In genomic region chr15:53539878-53540277, GRCh38 we compare ENCODE assay signal across 22 cellular contexts.
A peak's percentile ranks its signal among the peaks of the same experiment; 100 is the strongest.
DNase-seq lines count a peak whose midpoint lies in the region; ATAC-seq, FAIRE-seq and TF ChIP-seq lines count a peak whose summit lies in the region.
"Had no signal": no experiment of that assay in that cellular context is flagged by ENCODE, and none has a peak within 500 bp of the region (broad histone marks: within the 10 kb centered on the region; RNA-seq: fewer than 3 reads in every experiment).

No MANE protein-coding gene starts in this region.

- H3K9me3 ChIP-seq in ES-I3 (ENCODE audit: control insufficient read depth, insufficient read depth, low read length) (no peaks in the 10 kb centered on the region), HUES6 (ENCODE audit: control insufficient read depth, insufficient read depth, low read depth, low read length) (no peaks in the 10 kb centered on the region)

- peaks cover 18% of the 10 kb centered on the region for H3K9me3 Mint-ChIP-seq in progenitor cell of endocrine pancreas (ENCODE audit: low read depth)
- peaks cover 5% of the 10 kb centered on the region for H3K9me3 Mint-ChIP-seq in activated T-helper 17 cell treated with anti-CD3 and anti-CD28 coated beads, Interleukin-2, amount 50 U/mL, for 72 hours

- no peak for FAIRE-seq in bronchial epithelial cell (lab: Jason Lieb, UNC)

- peak overlapping the region; percentile 25; the same call in 1 of the 2 replicates for H3K27ac ChIP-seq in HUES6 (ENCODE audit: low read depth, low read length)
- H3K27ac ChIP-seq: KMS-11, PC-9, SK-N-MC had no signal

- H3K27me3 Mint-ChIP-seq in progenitor cell of endocrine pancreas = no peaks in the 10 kb centered on the region
- peaks cover 3% of the 10 kb centered on the region for H3K27me3 Mint-ChIP-seq in activated T-helper 17 cell treated with anti-CD3 and anti-CD28 coated beads, Interleukin-2, amount 50 U/mL, for 72 hours
- H3K27me3 Mint-ChIP-seq: B cell; CD4-positive, CD25-positive, alpha-beta regulatory T cell had no signal

- no peaks in the 10 kb centered on the region for H3K4me1 ChIP-seq in ES-I3 (ENCODE audit: insufficient read depth, low read length)
- peaks cover 7% of the 10 kb centered on the region; the same call in 1 of the 2 replicates for H3K4me1 ChIP-seq in HUES6 (ENCODE audit: control insufficient read depth, insufficient read depth, low read length)

- ATAC-seq in activated CD4-positive, CD25-positive, alpha-beta regulatory T cell treated with anti-CD3 and anti-CD28 coated beads, Interleukin-2, amount 50 U/mL, for 24 hours = no peak
- ATAC-seq in activated T-helper 17 cell treated with anti-CD3 and anti-CD28 coated beads, Interleukin-2, amount 50 U/mL, for 72 hours (replicated peaks) = no peak
- no peak for ATAC-seq in sciatic nerve
- ATAC-seq: GM23338 had no signal

- H3K36me3 ChIP-seq in ES-I3 (ENCODE audit: insufficient read depth, low read length) (no peaks in the 10 kb centered on the region), HUES6 (ENCODE audit: control insufficient read depth, insufficient read depth, low read length) (no peaks in the 10 kb centered on the region), bronchial epithelial cell (ENCODE audit: control insufficient read depth, insufficient read depth, low read length) (no peaks in the 10 kb centered on the region)

- H3K4me1 Mint-ChIP-seq in progenitor cell of endocrine pancreas (ENCODE audit: low read depth) = peaks cover 8% of the 10 kb centered on the region
- no peaks in the 10 kb centered on the region for H3K4me1 Mint-ChIP-seq in activated T-helper 17 cell treated with anti-CD3 and anti-CD28 coated beads, Interleukin-2, amount 50 U/mL, for 72 hours
- H3K4me1 Mint-ChIP-seq: B cell; CD4-positive, CD25-positive, alpha-beta regulatory T cell had no signal

- DNase-seq in bronchial epithelial cell (ENCODE audit: low read depth) (peak; percentile 37), progenitor cell of endocrine pancreas (ENCODE audit: low spot score, unreplicated experiment) (no peak), sciatic nerve (ENCODE audit: low spot score) (no peak), AG08396 (ENCODE audit: low spot score) (no peak)
- DNase-seq: CD4-positive, CD25-positive, alpha-beta regulatory T cell; DMS53; HFFc6; NCI-H1048; NCI-H1436 treated with DMSO at 0.1 percent for 48 hours; NCI-H2029 treated with DMSO at 0.1 percent for 48 hours; NCI-H510A; NCI-H774; T-helper 1 cell had no signal

- peak overlapping the region; percentile 65 for H3K4me3 Mint-ChIP-seq in progenitor cell of endocrine pancreas (ENCODE audit: low read depth)
- no peak overlapping the region for H3K4me3 Mint-ChIP-seq in activated T-helper 17 cell treated with anti-CD3 and anti-CD28 coated beads, Interleukin-2, amount 50 U/mL, for 72 hours
- H3K4me3 Mint-ChIP-seq: B cell; CD4-positive, CD25-positive, alpha-beta regulatory T cell; GM23338; HFFc6 had no signal

- intact Hi-C loops in sciatic nerve (cut with DNase I) = no loop called here

- H3K36me3 Mint-ChIP-seq in progenitor cell of endocrine pancreas (ENCODE audit: insufficient read depth) = peaks cover 25% of the 10 kb centered on the region
- no peaks in the 10 kb centered on the region for H3K36me3 Mint-ChIP-seq in activated T-helper 17 cell treated with anti-CD3 and anti-CD28 coated beads, Interleukin-2, amount 50 U/mL, for 72 hours (ENCODE audit: low read depth)
- H3K36me3 Mint-ChIP-seq: CD4-positive, CD25-positive, alpha-beta regulatory T cell had no signal

- no peak for TF ChIP-seq CTCF in bronchial epithelial cell (IDR thresholded peaks at IDR 0.05; ENCODE audit: insufficient read depth, low read length, severe bottlenecking)
- TF ChIP-seq CTCF in progenitor cell of endocrine pancreas (IDR thresholded peaks at IDR 0.05; ENCODE audit: unreplicated experiment) = no peak

- H3K9ac ChIP-seq in ES-I3 (ENCODE audit: low read depth, low read length) (peak overlapping the region; percentile 100), HUES6 (ENCODE audit: low read length) (peak overlapping the region; percentile 70)
- H3K9ac ChIP-seq: KMS-11 had no signal

- H3K4me3 ChIP-seq in HUES6 (ENCODE audit: low read depth, low read length) (peak overlapping the region; percentile 67), bronchial epithelial cell (ENCODE audit: low read depth, low read length) (no peak overlapping the region)
- H3K4me3 ChIP-seq: PC-9, SK-N-MC had no signal

- peak overlapping the region; percentile 47 for H3K27ac Mint-ChIP-seq in progenitor cell of endocrine pancreas
- H3K27ac Mint-ChIP-seq in activated T-helper 17 cell treated with anti-CD3 and anti-CD28 coated beads, Interleukin-2, amount 50 U/mL, for 72 hours = no peak overlapping the region
- H3K27ac Mint-ChIP-seq: B cell; CD4-positive, CD25-positive, alpha-beta regulatory T cell; GM23338; HFFc6 had no signal

- no peaks in the 10 kb centered on the region for H3K27me3 ChIP-seq in HUES6 (ENCODE audit: control insufficient read depth, insufficient read depth, low read length)
- H3K27me3 ChIP-seq in bronchial epithelial cell (ENCODE audit: control insufficient read depth, insufficient read depth, low read length) = no peaks in the 10 kb centered on the region
